In the genomic region with DNA sequence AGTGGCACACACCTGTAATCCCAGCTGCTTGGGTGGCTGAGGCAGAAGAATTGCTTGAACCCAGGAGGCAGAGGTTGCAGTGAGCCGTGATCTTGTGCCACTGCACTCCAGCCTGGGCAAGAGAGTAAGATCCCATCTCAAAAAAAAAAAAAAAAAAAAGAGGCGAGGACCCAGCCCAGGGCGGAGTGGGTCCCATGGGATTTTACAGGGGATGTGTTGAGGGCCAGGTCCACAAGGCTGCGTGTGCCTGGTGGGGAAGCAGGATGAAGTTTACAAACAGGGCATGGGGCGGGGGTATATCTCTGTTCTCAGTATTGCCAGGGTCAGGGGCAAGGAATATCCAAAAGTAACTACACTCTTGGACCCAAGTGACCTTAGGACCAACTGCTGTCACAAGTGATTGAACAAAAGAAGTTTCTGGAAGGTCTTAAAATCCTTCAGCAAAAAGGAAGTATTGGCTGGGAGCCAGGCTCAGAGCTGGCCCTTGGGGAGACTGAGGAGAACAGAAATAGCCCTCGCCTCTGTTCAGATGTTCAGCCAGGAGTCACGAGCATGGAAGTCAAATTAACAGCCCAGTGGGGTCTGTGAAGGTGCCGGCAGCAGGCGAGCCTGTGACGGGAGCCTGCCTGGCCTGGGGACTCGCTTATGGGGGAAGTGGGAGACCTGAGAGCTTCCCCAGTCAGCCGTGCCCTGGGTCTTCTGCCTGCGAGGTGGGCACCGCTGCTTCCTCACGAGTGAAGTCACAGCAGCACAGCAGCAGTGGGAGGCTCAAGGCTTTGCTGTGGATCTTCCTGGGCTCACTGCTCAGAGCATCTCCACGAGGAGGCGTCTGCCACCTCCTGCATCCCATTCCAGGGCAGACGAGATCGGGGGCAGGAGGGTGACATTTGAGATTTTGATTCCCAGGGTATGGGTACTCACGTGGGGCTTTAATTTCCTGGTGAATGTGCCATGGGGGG, we compare ENCODE assay signal across 12 cellular contexts. TPM values are rescaled to one million over a fixed set of nuclear protein-coding genes. Genes with fewer than 3 reads are reported as not detected.
A peak's percentile ranks its signal among the peaks of the same experiment; 100 is the strongest.
DNase-seq lines count a peak whose midpoint lies in the region; ATAC-seq and TF ChIP-seq lines count a peak whose summit lies in the region.
"Had no signal": no experiment of that assay in that cellular context is flagged by ENCODE, and none has a peak within 500 bp of the region (broad histone marks: within the 10 kb centered on the region; RNA-seq: fewer than 3 reads in every experiment).

No MANE protein-coding gene starts in this region.

- H3K4me3 ChIP-seq in GM12865 (ENCODE audit: low read depth, low read length): peak overlapping the region; percentile 9; the same call in 1 of the 2 replicates
- no peak overlapping the region for H3K4me3 ChIP-seq in naive thymus-derived CD4-positive, alpha-beta T cell (ENCODE audit: low read length)

- peak overlapping the region; percentile 89 for H3K27ac Mint-ChIP-seq in stimulated activated naive B cell treated with anti-CD40 and anti-IgM and Interleukin-4, amounts not matched to agents 10 μg/mL and 1 μg/mL and 100 μg/mL, for 72 hours
- peak overlapping the region in 2 of 9 donors; percentile 19 to 68 for H3K27ac Mint-ChIP-seq in naive thymus-derived CD4-positive, alpha-beta T cell

- peak overlapping the region; percentile 70 for H3K27ac ChIP-seq in angular gyrus (ENCODE audit: low read depth, low read length)
- H3K27ac ChIP-seq in naive thymus-derived CD4-positive, alpha-beta T cell (ENCODE audit: low read depth, low read length): no peak overlapping the region

- no peaks in the 10 kb centered on the region for H3K27me3 ChIP-seq in naive thymus-derived CD4-positive, alpha-beta T cell (ENCODE audit: control insufficient read depth in 2 of 2, insufficient read depth in 2 of 2, low read length in 2 of 2)

- CTCF ChIA-PET in naive thymus-derived CD4-positive, alpha-beta T cell (lab: Charles Lee): interaction anchor here (0.6 kb wide), 1 partner anchor 15 kb away, joined by 3 read pairs; no protein-coding TSS in a partner anchor

- DNase-seq in GM12865 (ENCODE audit: low read depth) (no peak), left ventricle myocardium superior (peak; percentile 62), HCEC 1CT (no peak)
- no peak for DNase-seq in stimulated activated naive B cell treated with anti-CD40 and anti-IgM and Interleukin-4, amounts not matched to agents 10 μg/mL and 1 μg/mL and 100 μg/mL, for 72 hours
- DNase-seq in naive thymus-derived CD4-positive, alpha-beta T cell: no peak
- DNase-seq: activated naive CD4-positive, alpha-beta T cell; Caco-2; NCI-H2029 treated with DMSO at 0.1 percent for 48 hours; RPMI8226 had no signal

- H3K36me3 ChIP-seq in naive thymus-derived CD4-positive, alpha-beta T cell (ENCODE audit: control insufficient read depth in 2 of 3, insufficient read depth in 3 of 3, low read length in 3 of 3): peaks cover 0 to 10% (median 0%) of the 10 kb centered on the region in 3 experiments

- TF ChIP-seq CTCF in GM12865 (IDR thresholded peaks at IDR 0.05; ENCODE audit: insufficient read depth, low read depth, low read length, missing control alignments): no peak

- H3K9me3 ChIP-seq in naive thymus-derived CD4-positive, alpha-beta T cell (ENCODE audit: control insufficient read depth in 2 of 3, low read length in 3 of 3): no peaks in the 10 kb centered on the region
- H3K9me3 ChIP-seq: Caco-2 had no signal

- H3K4me3 Mint-ChIP-seq in stimulated activated naive B cell treated with anti-CD40 and anti-IgM and Interleukin-4, amounts not matched to agents 10 μg/mL and 1 μg/mL and 100 μg/mL, for 72 hours: peak overlapping the region; percentile 66 to 77
- H3K4me3 Mint-ChIP-seq in naive thymus-derived CD4-positive, alpha-beta T cell: peak overlapping the region in 1 of 10 donors; percentile 7

- no peaks in the 10 kb centered on the region for H3K9me3 Mint-ChIP-seq in stimulated activated naive B cell treated with anti-CD40 and anti-IgM and Interleukin-4, amounts not matched to agents 10 μg/mL and 1 μg/mL and 100 μg/mL, for 72 hours
- H3K9me3 Mint-ChIP-seq in naive thymus-derived CD4-positive, alpha-beta T cell: no peaks in the 10 kb centered on the region

- POLR2A ChIA-PET in naive thymus-derived CD4-positive, alpha-beta T cell (lab: Charles Lee): no interaction called here

- H3K27me3 Mint-ChIP-seq in stimulated activated naive B cell treated with anti-CD40 and anti-IgM and Interleukin-4, amounts not matched to agents 10 μg/mL and 1 μg/mL and 100 μg/mL, for 72 hours: no peaks in the 10 kb centered on the region
- H3K27me3 Mint-ChIP-seq in naive thymus-derived CD4-positive, alpha-beta T cell: no peaks in the 10 kb centered on the region

- ATAC-seq in left ventricle myocardium superior (peak; percentile 46), HG02938 (IDR thresholded peaks at IDR 0.05; ENCODE audit: unreplicated experiment) (no peak), HG03342 (IDR thresholded peaks at IDR 0.05; ENCODE audit: unreplicated experiment) (no peak)
- ATAC-seq in stimulated activated naive B cell treated with anti-CD40 and anti-IgM and Interleukin-4, amounts not matched to agents 10 μg/mL and 1 μg/mL and 100 μg/mL, for 72 hours (replicated peaks): peak; percentile 10 to 27
- no peak for ATAC-seq in naive thymus-derived CD4-positive, alpha-beta T cell

- peaks cover 53 to 79% of the 10 kb centered on the region in 2 donors for H3K4me1 Mint-ChIP-seq in stimulated activated naive B cell treated with anti-CD40 and anti-IgM and Interleukin-4, amounts not matched to agents 10 μg/mL and 1 μg/mL and 100 μg/mL, for 72 hours
- peaks cover 44 to 64% (median 56%) of the 10 kb centered on the region in 7 donors for H3K4me1 Mint-ChIP-seq in naive thymus-derived CD4-positive, alpha-beta T cell

- H3K4me1 ChIP-seq in naive thymus-derived CD4-positive, alpha-beta T cell (ENCODE audit: control insufficient read depth in 2 of 2, insufficient read depth in 2 of 2, low read length in 2 of 2): peaks cover 17 to 20% of the 10 kb centered on the region in 2 donors
- H3K4me1 ChIP-seq: Caco-2 had no signal

- intact Hi-C loops in left ventricle myocardium superior (cut with micrococcal nuclease): no loop called here
- intact Hi-C loops in naive thymus-derived CD4-positive, alpha-beta T cell (cut with micrococcal nuclease): no loop called here

- peaks cover 16 to 52% of the 10 kb centered on the region in 2 donors for H3K36me3 Mint-ChIP-seq in stimulated activated naive B cell treated with anti-CD40 and anti-IgM and Interleukin-4, amounts not matched to agents 10 μg/mL and 1 μg/mL and 100 μg/mL, for 72 hours
- peaks cover 0 to 14% (median 0%) of the 10 kb centered on the region in 5 donors for H3K36me3 Mint-ChIP-seq in naive thymus-derived CD4-positive, alpha-beta T cell

RNA-seq across cellular contexts. Expression of gene MYO9B, which starts 6.4 kb away (rescaled TPM):
- 38.1 TPM for total RNA-seq in left ventricle myocardium superior
- 100 to 1,000 TPM; 154 to 297 (median 205) TPM for total RNA-seq in naive thymus-derived CD4-positive, alpha-beta T cell
- 10 to 100 TPM in 1 of 2 donors, 1 to 10 TPM in 1; 5.6 to 26.2 TPM for polyA plus RNA-seq in naive thymus-derived CD4-positive, alpha-beta T cell

RNA-seq across cellular contexts. Expression of gene HAUS8, which starts 6.7 kb away (rescaled TPM):
- total RNA-seq in left ventricle myocardium superior: 6.1 TPM
- total RNA-seq in naive thymus-derived CD4-positive, alpha-beta T cell: 10 to 100 TPM; 16.7 to 31.5 (median 19.3) TPM
- 10 to 100 TPM in 1 of 2 donors, 1 to 10 TPM in 1; 9.4 to 11.5 TPM for polyA plus RNA-seq in naive thymus-derived CD4-positive, alpha-beta T cell

RNA-seq across cellular contexts. Expression of gene CPAMD8, which starts 55.3 kb away (rescaled TPM):
- total RNA-seq in left ventricle myocardium superior: 12.5 TPM
- total RNA-seq in naive thymus-derived CD4-positive, alpha-beta T cell: 1 to 10 TPM in 4 of 5 experiments, under 1 TPM in 1; 0.44 to 6.6 (median 3.2) TPM
- polyA plus RNA-seq in naive thymus-derived CD4-positive, alpha-beta T cell: under 1 TPM; 0.18 to 0.66 TPM

Comparison
In these comparisons a context has a peak if more than half of its experiments do, and no peak if none do; other contexts are left out.
1. ATAC-seq: peak in left ventricle myocardium superior (single experiment) and stimulated activated naive B cell treated with anti-CD40 and anti-IgM and Interleukin-4, amounts not matched to agents 10 μg/mL and 1 μg/mL and 100 μg/mL, for 72 hours (2 of 2); none in HG02938 (single experiment), HG03342 (single experiment) and naive thymus-derived CD4-positive, alpha-beta T cell (single experiment).